24 cellular contexts compared by ENCODE assay signal in genomic region chr2:226895579-226895978, GRCh38. TPM values are rescaled to one million over a fixed set of nuclear protein-coding genes. Genes with fewer than 3 reads are reported as not detected.
DNase-seq lines count a peak whose midpoint lies in the region; ATAC-seq, FAIRE-seq and TF ChIP-seq lines count a peak whose summit lies in the region.
"Had no signal": no experiment of that assay in that cellular context is flagged by ENCODE, and none has a peak within 500 bp of the region (broad histone marks: within the 10 kb centered on the region; RNA-seq: fewer than 3 reads in every experiment).

No MANE protein-coding gene starts in this region.

- TF ChIP-seq CTCF in left ventricle myocardium inferior (IDR thresholded peaks at IDR 0.05; ENCODE audit: borderline replicate concordance) (no peak), GM20000 (IDR thresholded peaks at IDR 0.05; ENCODE audit: extremely low read depth, missing control alignments) (no peak), WTC11 (IDR thresholded peaks at IDR 0.05) (no peak)

- no peak for DNase-seq in Right ventricle myocardium inferior (ENCODE audit: missing footprints)
- DNase-seq in cardiac septum (ENCODE audit: low spot score), result no peak
- DNase-seq in GM12892 (ENCODE audit: insufficient read length), result no peak
- DNase-seq in left ventricle myocardium inferior, result no peak
- DNase-seq in memory B cell (ENCODE audit: low spot score in 2 of 2), result no peak
- no peak for DNase-seq in GM20000 (ENCODE audit: low spot score)
- DNase-seq in Ammon's horn (ENCODE audit: low spot score), result no peak
- DNase-seq in WTC11 (ENCODE audit: low spot score), result no peak
- DNase-seq: BE2C; CD4-positive, alpha-beta T cell; CD8-positive, alpha-beta memory T cell; DMS 273 treated with DMSO at 0.1 percent for 48 hours; DMS53; DMS79 treated with DMSO at 0.1 percent for 48 hours; GF-D8; H9 had no signal

- peak overlapping the region; percentile 18 for H3K27ac ChIP-seq in left ventricle myocardium inferior (replicated peaks)
- H3K27ac ChIP-seq: 22Rv1; BLaER1 treated with 17β-estradiol and CSF1 and Interleukin-3, amounts not matched to agents 10 nM and 100 nM had no signal

- H3K4me3 Mint-ChIP-seq in memory B cell, result no peak overlapping the region
- no peak overlapping the region for H3K4me3 Mint-ChIP-seq in WTC11
- H3K4me3 Mint-ChIP-seq: CD14-positive monocyte; CD4-positive, alpha-beta T cell; CD8-positive, alpha-beta memory T cell; GM23338; H9 had no signal

- H3K9me3 Mint-ChIP-seq in memory B cell (peaks cover 2% of the 10 kb centered on the region), WTC11 (no peaks in the 10 kb centered on the region; the same call in 1 of the 2 replicates)
- H3K9me3 Mint-ChIP-seq: CD4-positive, alpha-beta T cell; CD8-positive, alpha-beta memory T cell; GM23338; H9 had no signal

- H3K27me3 Mint-ChIP-seq in memory B cell (no peaks in the 10 kb centered on the region), WTC11 (ENCODE audit: low read depth) (no peaks in the 10 kb centered on the region)
- H3K27me3 Mint-ChIP-seq: CD4-positive, alpha-beta T cell; CD8-positive, alpha-beta memory T cell had no signal

- peak overlapping the region; percentile 16 for H3K27ac Mint-ChIP-seq in memory B cell
- H3K27ac Mint-ChIP-seq in WTC11, result no peak overlapping the region
- H3K27ac Mint-ChIP-seq: CD4-positive, alpha-beta T cell; GM23338 had no signal

- no peaks in the 10 kb centered on the region for H3K27me3 ChIP-seq in left ventricle myocardium inferior (ENCODE audit: low read depth)
- H3K27me3 ChIP-seq: BE2C; BLaER1 treated with 17β-estradiol and CSF1 and Interleukin-3, amounts not matched to agents 10 nM and 100 nM had no signal

- POLR2A ChIA-PET in WTC11 (lab: Charles Lee), result no interaction called here

- CTCF ChIA-PET in WTC11 (lab: Charles Lee), result interaction anchor here (0.6 kb wide), 1 partner anchor 165 kb away, joined by 3 read pairs; no protein-coding TSS in a partner anchor

- H3K36me3 ChIP-seq in left ventricle myocardium inferior, result no peaks in the 10 kb centered on the region
- H3K36me3 ChIP-seq: BE2C had no signal

- no peak for TF ChIP-seq POLR2A in GM12892 (IDR thresholded peaks at IDR 0.05; ENCODE audit: low read depth, low read length)

- intact Hi-C loops in Right ventricle myocardium inferior (cut with DNase I) (loop anchor here (10.0 kb wide), 1 partner anchor 61 kb away; the partner anchor contains the start of gene RHBDD1), cardiac septum (cut with DNase I) (no loop called here), left ventricle myocardium inferior (cut with micrococcal nuclease) (no loop called here)

- no peaks in the 10 kb centered on the region for H3K9me3 ChIP-seq in left ventricle myocardium inferior (replicated peaks)
- H3K9me3 ChIP-seq: BE2C; BLaER1 treated with 17β-estradiol and CSF1 and Interleukin-3, amounts not matched to agents 10 nM and 100 nM had no signal

- ATAC-seq in Right ventricle myocardium inferior (peak; percentile 51), memory B cell (ENCODE audit: low read depth) (no peak), WTC11 (no peak)
- ATAC-seq: GM23338, HCT116 had no signal

- FAIRE-seq in GM12892 (lab: Jason Lieb, UNC), result peak; percentile 67
- FAIRE-seq: A204.1, D721Med, GM12891 had no signal

- H3K4me1 ChIP-seq in left ventricle myocardium inferior, result peaks cover 38% of the 10 kb centered on the region
- H3K4me1 ChIP-seq: BE2C; BLaER1 treated with 17β-estradiol and CSF1 and Interleukin-3, amounts not matched to agents 10 nM and 100 nM had no signal

- H3K4me3 ChIP-seq in left ventricle myocardium inferior, result no peak overlapping the region
- H3K4me3 ChIP-seq: BLaER1 treated with 17β-estradiol and CSF1 and Interleukin-3, amounts not matched to agents 10 nM and 100 nM; GM23338 had no signal

- H3K36me3 Mint-ChIP-seq in memory B cell (peaks cover 25% of the 10 kb centered on the region), WTC11 (peaks cover 5% of the 10 kb centered on the region)

- H3K4me1 Mint-ChIP-seq in memory B cell (peaks cover 5% of the 10 kb centered on the region), WTC11 (peaks cover 2% of the 10 kb centered on the region; the same call in 1 of the 2 replicates)
- H3K4me1 Mint-ChIP-seq: CD8-positive, alpha-beta memory T cell; GM23338; H9 had no signal

TF ChIP-seq in WTC11, 78 proteins besides CTCF, POLR2A, EP300 and RAD21:
- TF ChIP-seq IRF1 (CRISPR knock-in tag; IDR thresholded peaks at IDR 0.05), result no peak
- no peak for TF ChIP-seq FOXK1 (CRISPR knock-in tag; IDR thresholded peaks at IDR 0.05)
- no peak for TF ChIP-seq ZNF416 (CRISPR knock-in tag; IDR thresholded peaks at IDR 0.05)
- no peak for TF ChIP-seq MXD4 (CRISPR knock-in tag; IDR thresholded peaks at IDR 0.05; ENCODE audit: borderline replicate concordance)
- no peak for TF ChIP-seq ZNF138 (CRISPR knock-in tag; conservative IDR thresholded peaks at IDR 0.05)
- no peak for TF ChIP-seq PREB (CRISPR knock-in tag; IDR thresholded peaks at IDR 0.05; ENCODE audit: borderline replicate concordance)
- TF ChIP-seq FOXJ3 (CRISPR knock-in tag; IDR thresholded peaks at IDR 0.05; ENCODE audit: borderline replicate concordance), result no peak
- TF ChIP-seq TEAD1 (CRISPR knock-in tag; IDR thresholded peaks at IDR 0.05), result no peak
- TF ChIP-seq ZNF671 (CRISPR knock-in tag; IDR thresholded peaks at IDR 0.05), result no peak
- TF ChIP-seq ZNF121 (CRISPR knock-in tag; IDR thresholded peaks at IDR 0.05), result no peak
- no peak for TF ChIP-seq CDX4 (CRISPR knock-in tag; IDR thresholded peaks at IDR 0.05; ENCODE audit: borderline replicate concordance)
- no peak for TF ChIP-seq HMGXB4 (CRISPR knock-in tag; IDR thresholded peaks at IDR 0.05)
- TF ChIP-seq JUN (CRISPR knock-in tag; IDR thresholded peaks at IDR 0.05), result no peak

RNA-seq across cellular contexts. Expression of gene RHBDD1, which starts 59.7 kb away (rescaled TPM):
- total RNA-seq in Right ventricle myocardium inferior (30.5 TPM), cardiac septum (40.6 TPM), left ventricle myocardium inferior (35.1 TPM), WTC11 (2021) (20.5 to 26.8 TPM (median 25.7 TPM) in 3 replicates)
- polyA plus RNA-seq in GM12892 (2012; ENCODE audit: missing spikeins), result 12.9 TPM
